ENCODE assay signal across 12 cellular contexts in the genomic region with DNA sequence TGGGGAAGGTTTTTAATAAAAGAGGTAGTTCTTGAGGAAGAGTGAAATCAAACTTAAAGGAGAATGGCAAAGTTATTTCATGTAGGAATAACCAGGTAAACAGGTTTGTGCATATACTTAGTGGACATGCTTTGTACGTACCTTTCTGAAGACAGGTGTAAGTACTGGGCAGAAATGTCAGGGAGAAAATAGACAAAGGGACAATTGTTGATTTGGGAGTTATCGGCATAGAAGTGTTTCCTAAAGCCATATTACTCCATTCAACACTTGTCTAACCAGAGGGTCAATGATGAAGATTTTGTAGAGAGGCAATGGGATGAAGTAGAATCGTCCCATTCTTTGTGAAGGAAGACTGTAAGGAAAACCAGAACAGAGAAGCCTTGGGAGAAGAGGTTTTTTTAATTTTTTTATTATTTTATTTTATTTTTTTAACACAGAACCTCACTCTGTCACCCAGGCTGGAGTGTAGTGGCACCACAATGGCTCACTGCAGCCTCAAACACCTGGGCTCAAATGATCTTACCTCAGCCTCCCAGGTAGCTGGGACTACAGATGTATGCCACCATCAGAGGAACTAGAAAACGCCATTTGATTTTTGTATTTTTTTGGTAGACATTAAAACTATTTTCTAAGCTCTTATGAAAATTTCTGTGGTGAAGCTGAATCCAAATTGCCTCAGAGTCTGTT. TPM values are rescaled to one million over a fixed set of nuclear protein-coding genes. Genes with fewer than 3 reads are reported as not detected.
DNase-seq lines count a peak whose midpoint lies in the region; ATAC-seq, FAIRE-seq and TF ChIP-seq lines count a peak whose summit lies in the region.
"Had no signal": no experiment of that assay in that cellular context is flagged by ENCODE, and none has a peak within 500 bp of the region (broad histone marks: within the 10 kb centered on the region; RNA-seq: fewer than 3 reads in every experiment).

No MANE protein-coding gene starts in this region.

- H3K36me3 ChIP-seq in CD4-positive, alpha-beta memory T cell (ENCODE audit: insufficient read depth, low read length): no peaks in the 10 kb centered on the region
- H3K36me3 ChIP-seq in GM23338 (ENCODE audit: insufficient read depth) (no peaks in the 10 kb centered on the region), GM12878 (ENCODE audit: control insufficient read depth in 2 of 2, insufficient read depth in 2 of 2, low read length in 1 of 2) (no peaks in the 10 kb centered on the region)
- H3K36me3 ChIP-seq: BE2C had no signal

- no peak overlapping the region for H3K4me2 ChIP-seq in GM23338
- H3K4me2 ChIP-seq in GM12878 (ENCODE audit: control insufficient read depth, insufficient read depth): no peak overlapping the region

- no peaks in the 10 kb centered on the region for H3K9me2 ChIP-seq in GM23338 (ENCODE audit: insufficient read depth)

- H3K36me3 Mint-ChIP-seq in CD4-positive, alpha-beta memory T cell: peaks cover under 1 to 4% of the 10 kb centered on the region in 2 donors
- H3K36me3 Mint-ChIP-seq in GM23338 (ENCODE audit: low read depth) (no peaks in the 10 kb centered on the region), mesothelial cell of epicardium (peaks cover under 1% of the 10 kb centered on the region)

- in situ Hi-C loops in GM12878 (cut with MboI): no loop called here

- peaks cover 0 to 2% (median under 1%) of the 10 kb centered on the region in 8 donors for H3K9me3 Mint-ChIP-seq in CD4-positive, alpha-beta memory T cell
- no peaks in the 10 kb centered on the region for H3K9me3 Mint-ChIP-seq in GM23338
- peaks cover 6% of the 10 kb centered on the region for H3K9me3 Mint-ChIP-seq in mesothelial cell of epicardium

- CTCF ChIA-PET in CD4-positive, alpha-beta memory T cell (lab: Charles Lee; ENCODE audit: partially characterized antibody): interaction anchor here (0.7 to 5.2 kb wide), 15 partner anchors 10 to 314 kb away, joined by 3 to 39 read pairs (median 5); a partner anchor contains a TSS
- CTCF ChIA-PET in GM12878 (lab: Yijun Ruan, JAX): interaction anchor here (0.6 to 5.8 kb wide), 28 partner anchors 10 to 465 kb away, joined by 3 to 163 read pairs (median 8); a partner anchor contains a TSS

- DNase-seq in CD4-positive, alpha-beta memory T cell: no peak
- DNase-seq in GM23338 (ENCODE audit: low spot score) (no peak), GM12878 (ENCODE audit: low read depth, low spot score) (no peak), mesothelial cell of epicardium (ENCODE audit: low spot score in 2 of 2, unreplicated experiment in 2 of 2) (no peak), NOMO-1 treated with DMSO at 0.1 percent for 48 hours (lab: John Stamatoyannopoulos, UW; ENCODE audit: unreplicated experiment) (no peak), SIG-M5 treated with dmso at 0.1 percent for 504 hours (lab: John Stamatoyannopoulos, UW; ENCODE audit: unreplicated experiment) (no peak), 8988T (no peak)
- DNase-seq: BE2C, H7 had no signal

- no peak overlapping the region for H3K4me3 ChIP-seq in CD4-positive, alpha-beta memory T cell (ENCODE audit: low read length in 2 of 2)
- H3K4me3 ChIP-seq in GM23338 (no peak overlapping the region), GM12878 (no peak overlapping the region)

- H3K4me3 Mint-ChIP-seq in CD4-positive, alpha-beta memory T cell: peak overlapping the region in 4 of 8 donors; percentile 4 to 69 (median 32)
- H3K4me3 Mint-ChIP-seq in GM23338 (no peak overlapping the region), mesothelial cell of epicardium (no peak overlapping the region)

- TF ChIP-seq CTCF in GM23338 (conservative IDR thresholded peaks at IDR 0.05; ENCODE audit: low read depth in 2 of 2) (no peak), GM12878 (IDR thresholded peaks at IDR 0.05 in 2 of 3, conservative IDR thresholded peaks at IDR 0.05 in 1 of 3; ENCODE audit: control insufficient read depth in 2 of 3, extremely low read depth in 1 of 3, insufficient read depth in 1 of 3, low read depth in 3 of 3, low read length in 3 of 3) (no peak), mesothelial cell of epicardium (IDR thresholded peaks at IDR 0.05; ENCODE audit: unreplicated experiment) (no peak)

- no peak overlapping the region for H3K9ac ChIP-seq in GM12878 (ENCODE audit: control insufficient read depth, insufficient read depth, low read length)

- no peak overlapping the region for H3K27ac ChIP-seq in CD4-positive, alpha-beta memory T cell (ENCODE audit: low read depth, low read length)
- H3K27ac ChIP-seq in GM23338 (ENCODE audit: low read depth) (no peak overlapping the region), GM12878 (ENCODE audit: control insufficient read depth, insufficient read depth) (no peak overlapping the region)

- TF ChIP-seq RAD21 in GM12878 (IDR thresholded peaks at IDR 0.05; ENCODE audit: insufficient read depth, low read depth, low read length): no peak

- no peaks in the 10 kb centered on the region for H3K9me3 ChIP-seq in CD4-positive, alpha-beta memory T cell (ENCODE audit: control insufficient read depth in 1 of 2, low read length in 2 of 2)
- no peaks in the 10 kb centered on the region for H3K9me3 ChIP-seq in GM12878 (replicated peaks; ENCODE audit: control insufficient read depth, insufficient read depth, low read length)
- H3K9me3 ChIP-seq: BE2C had no signal

- FAIRE-seq in GM12878 (lab: Jason Lieb, UNC): no peak

- no peaks in the 10 kb centered on the region for H3F3A ChIP-seq in GM23338 (replicated peaks; ENCODE audit: low read depth)

- H4K20me1 ChIP-seq in GM23338 (replicated peaks; ENCODE audit: insufficient read depth) (peaks cover 5% of the 10 kb centered on the region; the same call in 1 of the 2 replicates), GM12878 (ENCODE audit: control insufficient read depth, insufficient read depth) (no peaks in the 10 kb centered on the region)

- intact Hi-C loops in CD4-positive, alpha-beta memory T cell (cut with micrococcal nuclease): loop anchor here (1.0 to 5.0 kb wide), 6 partner anchors 17 to 314 kb away; a partner anchor contains a TSS
- intact Hi-C loops in GM12878 (cut with micrococcal nuclease; ENCODE audit: unreplicated experiment): loop anchor here (1.0 to 5.0 kb wide), 6 partner anchors 17 to 465 kb away; no protein-coding TSS in a partner anchor

- SMC1A ChIA-PET in GM12878 (lab: Charles Lee; ENCODE audit: uncharacterized antibody, unreplicated experiment): interaction anchor here (0.6 to 8.1 kb wide), 25 partner anchors 8 to 666 kb away, joined by 3 to 94 read pairs (median 5); a partner anchor contains a TSS

- H3K4me1 ChIP-seq in CD4-positive, alpha-beta memory T cell (ENCODE audit: insufficient read depth, low read length): peaks cover 37% of the 10 kb centered on the region
- peaks cover 4% of the 10 kb centered on the region; the same call in 1 of the 2 replicates for H3K4me1 ChIP-seq in GM23338 (ENCODE audit: insufficient read depth)
- no peaks in the 10 kb centered on the region for H3K4me1 ChIP-seq in GM12878 (ENCODE audit: control insufficient read depth, insufficient read depth, low read length)
- H3K4me1 ChIP-seq: BE2C had no signal

- WGBS in GM12878 (ENCODE audit: insufficient coverage, insufficient replicate concordance, low lambda C conversion rate, missing lambda C conversion rate): 75% methylated on average over 4 of the region's 4 CpGs

- no TSS peak for BruUV-seq in GM12878 (replicated peaks; lab: Mats Ljungman, UMichigan)

- H2AFZ ChIP-seq in GM23338: no peak overlapping the region
- no peak overlapping the region for H2AFZ ChIP-seq in GM12878 (ENCODE audit: control insufficient read depth, low read depth, low read length)

- POLR2A ChIA-PET in CD4-positive, alpha-beta memory T cell (lab: Charles Lee; ENCODE audit: partially characterized antibody): no interaction called here
- POLR2A ChIA-PET in GM12878 (lab: Charles Lee): interaction anchor here (0.6 kb wide), 2 partner anchors 8 to 272 kb away, joined by 4 to 9 read pairs; no protein-coding TSS in a partner anchor

- no peaks in the 10 kb centered on the region for H3K27me3 ChIP-seq in CD4-positive, alpha-beta memory T cell (ENCODE audit: insufficient read depth, low read length)
- no peaks in the 10 kb centered on the region for H3K27me3 ChIP-seq in GM23338 (ENCODE audit: insufficient read depth)
- no peaks in the 10 kb centered on the region for H3K27me3 ChIP-seq in GM12878 (replicated peaks in 1 of 2; ENCODE audit: control insufficient read depth in 2 of 2, insufficient read depth in 2 of 2, low read length in 1 of 2)
- H3K27me3 ChIP-seq: BE2C had no signal

- peak overlapping the region in 4 of 7 donors; percentile 9 to 72 (median 20) for H3K27ac Mint-ChIP-seq in CD4-positive, alpha-beta memory T cell
- peak overlapping the region; percentile 66 for H3K27ac Mint-ChIP-seq in GM23338
- H3K27ac Mint-ChIP-seq in mesothelial cell of epicardium: peak overlapping the region; percentile 17

- no peaks in the 10 kb centered on the region for H3K27me3 Mint-ChIP-seq in CD4-positive, alpha-beta memory T cell
- H3K27me3 Mint-ChIP-seq in GM23338 (ENCODE audit: insufficient read depth, low read depth, poor library complexity) (no peaks in the 10 kb centered on the region), mesothelial cell of epicardium (ENCODE audit: low read depth) (no peaks in the 10 kb centered on the region)
- H3K27me3 Mint-ChIP-seq: CD8-positive, alpha-beta memory T cell had no signal

- H3K79me2 ChIP-seq in GM23338 (replicated peaks; ENCODE audit: insufficient read depth) (peaks cover 74% of the 10 kb centered on the region), GM12878 (ENCODE audit: control insufficient read depth, insufficient read depth, low read length) (peaks cover 4% of the 10 kb centered on the region)

- RAD21 ChIA-PET in GM12878 (lab: Charles Lee; ENCODE audit: unreplicated experiment): interaction anchor here (0.6 to 4.9 kb wide), 17 partner anchors 8 to 375 kb away, joined by 3 to 118 read pairs (median 6); a partner anchor contains a TSS

- H3K4me1 Mint-ChIP-seq in CD4-positive, alpha-beta memory T cell: peaks cover 40 to 67% (median 47%) of the 10 kb centered on the region in 4 donors
- H3K4me1 Mint-ChIP-seq in GM23338 (peaks cover 26% of the 10 kb centered on the region; the same call in 2 of the 3 replicates), mesothelial cell of epicardium (peaks cover 20% of the 10 kb centered on the region)

- ATAC-seq in GM23338 (peak; percentile 56), GM12878 (peak; percentile 45; the same call in 2 of the 3 replicates), GM18907 (IDR thresholded peaks at IDR 0.05; ENCODE audit: unreplicated experiment) (no peak)
- ATAC-seq: Right ventricle myocardium inferior had no signal

- no peak for TF ChIP-seq POLR2A in GM12878 (IDR thresholded peaks at IDR 0.05; ENCODE audit: low read depth, low read length)

- TF ChIP-seq EP300 in GM12878 (IDR thresholded peaks at IDR 0.05; ENCODE audit: borderline replicate concordance in 1 of 2, control insufficient read depth in 1 of 2, low read depth in 2 of 2, low read length in 2 of 2): no peak

RNA-seq across cellular contexts. Expression of a gene that starts 18.0 kb away (rescaled TPM):
- total RNA-seq in CD4-positive, alpha-beta memory T cell: 10 to 100 TPM; 25.5 to 29.7 TPM
- polyA plus RNA-seq in CD4-positive, alpha-beta memory T cell: 10 to 100 TPM; 27.0 to 38.4 TPM
- total RNA-seq in GM23338 (2014; rRNA removed; shearing (Covaris generic)): 31.1 and 31.7 TPM in 2 replicates
- polyA plus RNA-seq in GM23338 (2016; fragmentation: Nextera tagmentation; extraction: Ambion mirVana) (34.6 and 34.8 TPM in 2 replicates), GM12878 (2011; rRNA removed) (30.1 and 32.4 TPM in 2 replicates), GM12878 (2014; fragmentation: Illumina TruSeq; extraction: Trizol) (33.9 and 39.6 TPM in 2 replicates), GM12878 (2014; fragmentation: Nextera tagmentation; extraction: Ambion mirVana) (10 to 100 TPM; 13.7 to 15.1 TPM), GM12878 (2014; rRNA removed) (20.9 and 21.3 TPM in 2 replicates), GM12878 (2016; fragmentation: Nextera tagmentation; extraction: Ambion mirVana) (10 to 100 TPM; 26.0 to 26.8 TPM)
- total RNA-seq in GM12878 (2013; cell fraction: nucleolus; rRNA removed): 22.9 and 25.6 TPM in 2 replicates
- total RNA-seq in GM12878 (2014; rRNA removed) (18.6 and 19.5 TPM in 2 replicates), GM12878 (2014; rRNA removed; fragmentation: Illumina TruSeq; extraction: Trizol) (25.9 and 26.2 TPM in 2 replicates), GM12878 (2021) (23.2 and 24.6 TPM in 2 replicates), mesothelial cell of epicardium (24.8 to 27.8 TPM (median 25.7 TPM) in 3 replicates)
- polyA plus RNA-seq in GM12878 (2011; ENCODE audit: low read depth): 14.0 TPM
- polyA plus RNA-seq in GM12878 (2011; cell fraction: cytosol; rRNA removed): 23.0 and 24.5 TPM in 2 replicates
- polyA plus RNA-seq in GM12878 (2011; cell fraction: nucleus; rRNA removed): 20.8 and 21.1 TPM in 2 replicates
- 18.1 and 23.7 TPM in 2 replicates for polyA plus RNA-seq in GM12878 (2012)
- 32.8 and 35.4 TPM in 2 replicates for polyA minus RNA-seq in GM12878 (2011; rRNA and poly(A)+ RNA removed)
- 12.7 and 12.8 TPM in 2 replicates for polyA minus RNA-seq in GM12878 (2011; cell fraction: cytosol; rRNA and poly(A)+ RNA removed)
- 12.5 and 23.1 TPM in 2 replicates for polyA minus RNA-seq in GM12878 (2011; cell fraction: nucleus; rRNA and poly(A)+ RNA removed)
